Comparison of ENCODE assay signal across 21 cellular contexts in the genomic region with DNA sequence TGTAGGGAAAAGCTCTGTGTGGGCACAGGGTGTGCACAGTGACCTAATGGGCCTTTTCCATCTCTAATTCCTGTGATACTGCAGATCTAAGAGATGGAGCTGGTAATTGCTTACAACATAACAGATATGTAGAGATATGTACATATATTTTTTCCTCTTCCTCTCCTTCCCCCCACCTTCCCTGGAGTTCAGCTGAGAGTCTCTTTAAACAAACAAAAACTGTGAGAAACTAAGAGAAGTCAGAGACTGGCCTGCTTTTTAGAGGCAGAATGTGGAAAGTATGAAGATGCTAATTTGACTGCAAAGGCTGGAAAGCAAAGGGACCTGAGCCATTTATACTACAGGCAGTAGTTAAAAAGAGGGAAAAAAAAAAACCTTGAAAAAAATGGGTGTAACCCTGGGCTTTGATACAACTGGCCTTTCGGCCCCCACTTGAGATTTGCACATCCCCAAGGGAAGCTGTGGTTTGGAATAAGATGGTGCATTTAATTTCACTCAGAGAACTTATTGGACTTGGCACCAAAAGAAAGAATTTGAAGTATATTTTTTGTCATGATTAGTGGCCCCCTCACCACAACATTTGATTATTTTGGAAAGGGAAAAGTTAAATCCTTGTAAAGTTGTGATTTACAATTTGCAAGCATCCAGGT.
DNase-seq lines count a peak whose midpoint lies in the region; ATAC-seq, FAIRE-seq and TF ChIP-seq lines count a peak whose summit lies in the region.
"Had no signal": no experiment of that assay in that cellular context is flagged by ENCODE, and none has a peak within 500 bp of the region (broad histone marks: within the 10 kb centered on the region; RNA-seq: fewer than 3 reads in every experiment).

No MANE protein-coding gene starts in this region.

- no peaks in the 10 kb centered on the region for H3K79me2 ChIP-seq in SK-N-SH (ENCODE audit: insufficient read depth)

- H3K4me1 Mint-ChIP-seq in mesothelial cell of epicardium, result peaks cover 35% of the 10 kb centered on the region
- H3K4me1 Mint-ChIP-seq: CD4-positive, CD25-positive, alpha-beta regulatory T cell had no signal

- peaks cover 17% of the 10 kb centered on the region for H3F3A ChIP-seq in SK-N-SH (replicated peaks; ENCODE audit: insufficient read depth)

- no peaks in the 10 kb centered on the region for H3K36me3 Mint-ChIP-seq in mesothelial cell of epicardium
- H3K36me3 Mint-ChIP-seq: activated CD4-positive, alpha-beta memory T cell treated with anti-CD3 and anti-CD28 coated beads for 36 hours; CD4-positive, CD25-positive, alpha-beta regulatory T cell; type B pancreatic cell had no signal

- no peak overlapping the region for H3K4me3 Mint-ChIP-seq in mesothelial cell of epicardium
- H3K4me3 Mint-ChIP-seq: activated CD4-positive, alpha-beta memory T cell treated with anti-CD3 and anti-CD28 coated beads for 36 hours; activated naive CD8-positive, alpha-beta T cell treated with anti-CD3 and anti-CD28 coated beads, Interleukin-2, amount 50 U/mL, for 24 hours; activated T-cell treated with anti-CD3 and anti-CD28 coated beads, Interleukin-2, amount 50 U/mL, for 4 hours; CD4-positive, CD25-positive, alpha-beta regulatory T cell; type B pancreatic cell had no signal

- TF ChIP-seq RAD21 in SK-N-SH (IDR thresholded peaks at IDR 0.05; ENCODE audit: low read length), result no peak

- CTCF ChIA-PET in SK-N-SH (lab: Yijun Ruan, JAX), result interaction anchor here (0.7 kb wide), 1 partner anchor 45 kb away, joined by 4 read pairs; no protein-coding TSS in a partner anchor

- H3K27me3 Mint-ChIP-seq in mesothelial cell of epicardium (ENCODE audit: low read depth), result no peaks in the 10 kb centered on the region
- H3K27me3 Mint-ChIP-seq: activated CD4-positive, alpha-beta memory T cell treated with anti-CD3 and anti-CD28 coated beads for 36 hours; activated naive CD8-positive, alpha-beta T cell treated with anti-CD3 and anti-CD28 coated beads, Interleukin-2, amount 50 U/mL, for 24 hours; CD4-positive, CD25-positive, alpha-beta regulatory T cell; type B pancreatic cell had no signal

- peak overlapping the region; percentile 52; the same call in 1 of the 2 replicates for H3K4me2 ChIP-seq in SK-N-SH

- H3K27me3 ChIP-seq in SK-N-SH (ENCODE audit: insufficient read depth) (no peaks in the 10 kb centered on the region), vagina (no peaks in the 10 kb centered on the region), small intestine (ENCODE audit: control insufficient read depth in 2 of 2, insufficient read depth in 2 of 2, low read length in 2 of 2) (no peaks in the 10 kb centered on the region)

- no peaks in the 10 kb centered on the region for H4K20me1 ChIP-seq in SK-N-SH (ENCODE audit: insufficient read depth)

- no peak for TF ChIP-seq EP300 in SK-N-SH (IDR thresholded peaks at IDR 0.05; ENCODE audit: borderline replicate concordance in 1 of 2, low read depth in 1 of 2, low read length in 1 of 2)

- POLR2A ChIA-PET in SK-N-SH (lab: Yijun Ruan, JAX), result no interaction called here

- ATAC-seq in SK-N-SH treated with all-trans-retinoic acid at 6 μM for 48 hours (no peak), HG03442 (IDR thresholded peaks at IDR 0.05; ENCODE audit: unreplicated experiment) (no peak)
- no peak for ATAC-seq in activated CD4-positive, CD25-positive, alpha-beta regulatory T cell treated with anti-CD3 and anti-CD28 coated beads, Interleukin-2, amount 50 U/mL, for 24 hours
- ATAC-seq: activated naive CD8-positive, alpha-beta T cell treated with anti-CD3 and anti-CD28 coated beads, Interleukin-2, amount 50 U/mL, for 24 hours; activated T-cell treated with anti-CD3 and anti-CD28 coated beads, Interleukin-2, amount 50 U/mL, for 4 hours had no signal

- H2AFZ ChIP-seq in SK-N-SH (ENCODE audit: low read depth), result peak overlapping the region; percentile 67; the same call in 1 of the 2 replicates

- H3K9me3 Mint-ChIP-seq in mesothelial cell of epicardium, result no peaks in the 10 kb centered on the region
- H3K9me3 Mint-ChIP-seq: activated CD4-positive, alpha-beta memory T cell treated with anti-CD3 and anti-CD28 coated beads for 36 hours; activated naive CD8-positive, alpha-beta T cell treated with anti-CD3 and anti-CD28 coated beads, Interleukin-2, amount 50 U/mL, for 24 hours; activated T-cell treated with anti-CD3 and anti-CD28 coated beads, Interleukin-2, amount 50 U/mL, for 4 hours had no signal

- no peak for DNase-seq in SK-N-SH
- no peak for DNase-seq in coronary artery (ENCODE audit: low spot score)
- DNase-seq in mesothelial cell of epicardium (ENCODE audit: low spot score in 2 of 2, unreplicated experiment in 2 of 2), result no peak
- no peak for DNase-seq in vagina (ENCODE audit: extremely low spot score in 2 of 2)
- no peak for DNase-seq in small intestine
- DNase-seq: activated CD4-positive, alpha-beta memory T cell treated with anti-CD3 and anti-CD28 coated beads for 36 hours; activated naive CD8-positive, alpha-beta T cell treated with anti-CD3 and anti-CD28 coated beads, Interleukin-2, amount 50 U/mL, for 24 hours; activated T-cell treated with anti-CD3 and anti-CD28 coated beads, Interleukin-2, amount 50 U/mL, for 4 hours; CD4-positive, CD25-positive, alpha-beta regulatory T cell; erythroblast; kidney; NCI-H2081; NCI-H69; nucleus accumbens; SW 1271 had no signal

- no peak for TF ChIP-seq POLR2A in vagina (IDR thresholded peaks at IDR 0.05)

- no peaks in the 10 kb centered on the region for H3K36me3 ChIP-seq in SK-N-SH (replicated peaks in 1 of 2; ENCODE audit: control insufficient read depth in 1 of 2, insufficient read depth in 2 of 2, low read length in 1 of 2)
- H3K36me3 ChIP-seq in vagina, result no peaks in the 10 kb centered on the region
- H3K36me3 ChIP-seq in small intestine (ENCODE audit: control insufficient read depth in 2 of 2, insufficient read depth in 2 of 2, low read length in 2 of 2), result no peaks in the 10 kb centered on the region

- H3K4me1 ChIP-seq in SK-N-SH (ENCODE audit: control insufficient read depth in 1 of 2, insufficient read depth in 2 of 2, low read depth in 1 of 2, low read length in 1 of 2) (peaks cover 0 to 17% of the 10 kb centered on the region in 2 experiments; a peak in 3 of 4 replicates), vagina (no peaks in the 10 kb centered on the region), small intestine (ENCODE audit: control insufficient read depth in 2 of 2, insufficient read depth in 1 of 2, low read depth in 1 of 2, low read length in 1 of 2) (no peaks in the 10 kb centered on the region)

- 75% methylated on average over 1 of the region's 1 CpG for WGBS in SK-N-SH (ENCODE audit: low lambda C conversion rate)
- WGBS in small intestine, 3 donors, result 71 to 76% (median 74%) methylated on average over 1 of the region's 1 CpG

- H3K27ac ChIP-seq in SK-N-SH (ENCODE audit: low read depth in 2 of 2, low read length in 1 of 2) (peak overlapping the region; percentile 80 to 95; a peak in 3 of 4 replicates), coronary artery (peak overlapping the region; percentile 55 to 80), vagina (peak overlapping the region; percentile 58), small intestine (ENCODE audit: low read depth in 1 of 2, low read length in 1 of 2) (no peak overlapping the region)
- H3K27ac ChIP-seq: 22Rv1 had no signal

- intact Hi-C loops in vagina (cut with DNase I), result no loop called here

- H3K9me2 ChIP-seq in SK-N-SH, result no peaks in the 10 kb centered on the region

- FAIRE-seq in small intestine (lab: Jason Lieb, UNC), result no peak
- FAIRE-seq: GM18507, kidney had no signal

- peak overlapping the region; percentile 17 for H3K27ac Mint-ChIP-seq in mesothelial cell of epicardium
- H3K27ac Mint-ChIP-seq: activated CD4-positive, alpha-beta memory T cell treated with anti-CD3 and anti-CD28 coated beads for 36 hours; activated naive CD8-positive, alpha-beta T cell treated with anti-CD3 and anti-CD28 coated beads, Interleukin-2, amount 50 U/mL, for 24 hours; CD4-positive, CD25-positive, alpha-beta regulatory T cell; type B pancreatic cell had no signal

- H3K9me3 ChIP-seq in SK-N-SH, result no peaks in the 10 kb centered on the region
- no peaks in the 10 kb centered on the region for H3K9me3 ChIP-seq in vagina
- no peaks in the 10 kb centered on the region for H3K9me3 ChIP-seq in small intestine (ENCODE audit: control insufficient read depth, low read depth)

- H3K4me3 ChIP-seq in SK-N-SH (ENCODE audit: low read depth in 2 of 2, low read length in 1 of 2) (no peak overlapping the region), coronary artery (peak overlapping the region; percentile 45), vagina (no peak overlapping the region), small intestine (ENCODE audit: low read depth in 1 of 2, low read length in 2 of 2) (no peak overlapping the region)

- peak overlapping the region; percentile 55; the same call in 1 of the 2 replicates for H3K9ac ChIP-seq in SK-N-SH

- no peak for TF ChIP-seq CTCF in SK-N-SH (IDR thresholded peaks at IDR 0.05)
- TF ChIP-seq CTCF in coronary artery (IDR thresholded peaks at IDR 0.05), result no peak
- TF ChIP-seq CTCF in mesothelial cell of epicardium (IDR thresholded peaks at IDR 0.05; ENCODE audit: unreplicated experiment), result no peak
- TF ChIP-seq CTCF in vagina (IDR thresholded peaks at IDR 0.05), result no peak

TF ChIP-seq in SK-N-SH, 30 proteins besides CTCF, POLR2A, EP300 and RAD21:
- no peak for TF ChIP-seq TEAD4 (IDR thresholded peaks at IDR 0.05; ENCODE audit: borderline replicate concordance, insufficient read depth)

TF ChIP-seq in SK-N-SH treated with all-trans-retinoic acid at 6 μM for 48 hours, 23 proteins besides CTCF, POLR2A, EP300 and RAD21 (continues in another document):
- no peak for TF ChIP-seq OSR1 (CRISPR knock-in tag; IDR thresholded peaks at IDR 0.05)
- no peak for TF ChIP-seq POU6F1 (CRISPR knock-in tag; IDR thresholded peaks at IDR 0.05; ENCODE audit: borderline replicate concordance, low read depth)

Comparison
In these comparisons a context has a peak if more than half of its experiments do, and no peak if none do; other contexts are left out.
1. H3K27ac ChIP-seq: peak in SK-N-SH (2 of 2), coronary artery (2 of 2) and vagina (single experiment); none in small intestine (0 of 2).